ENCODE assay signal across 1 cellular context in the genomic region with DNA sequence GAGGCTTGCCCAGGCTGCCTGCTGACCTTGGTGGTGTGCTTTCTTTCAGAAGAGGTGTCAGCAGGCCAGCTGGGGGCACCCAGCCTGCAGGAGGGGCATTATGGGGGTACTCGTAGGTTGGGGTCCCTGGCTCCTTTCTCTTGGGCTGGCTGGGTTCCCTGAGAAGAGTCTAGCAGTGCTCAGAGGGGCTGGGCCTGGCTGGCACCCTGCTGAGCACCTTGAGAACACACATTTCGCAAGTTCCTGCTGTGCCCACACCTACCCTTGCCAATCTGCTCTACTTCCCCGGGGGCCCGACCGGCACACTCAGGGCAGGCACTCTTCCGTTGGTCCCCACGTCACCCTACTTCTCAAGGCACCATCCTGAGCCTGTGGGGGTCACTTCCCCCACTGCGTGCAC.
TF ChIP-seq lines count a peak whose summit lies in the region.

No MANE protein-coding gene starts in this region.

TF ChIP-seq in HepG2, 621 proteins besides CTCF, POLR2A, EP300 and RAD21:
- TF ChIP-seq POLR2AphosphoS5 (IDR thresholded peaks at IDR 0.05; ENCODE audit: low read depth, low read length): no peak
- TF ChIP-seq, protein P1, sequence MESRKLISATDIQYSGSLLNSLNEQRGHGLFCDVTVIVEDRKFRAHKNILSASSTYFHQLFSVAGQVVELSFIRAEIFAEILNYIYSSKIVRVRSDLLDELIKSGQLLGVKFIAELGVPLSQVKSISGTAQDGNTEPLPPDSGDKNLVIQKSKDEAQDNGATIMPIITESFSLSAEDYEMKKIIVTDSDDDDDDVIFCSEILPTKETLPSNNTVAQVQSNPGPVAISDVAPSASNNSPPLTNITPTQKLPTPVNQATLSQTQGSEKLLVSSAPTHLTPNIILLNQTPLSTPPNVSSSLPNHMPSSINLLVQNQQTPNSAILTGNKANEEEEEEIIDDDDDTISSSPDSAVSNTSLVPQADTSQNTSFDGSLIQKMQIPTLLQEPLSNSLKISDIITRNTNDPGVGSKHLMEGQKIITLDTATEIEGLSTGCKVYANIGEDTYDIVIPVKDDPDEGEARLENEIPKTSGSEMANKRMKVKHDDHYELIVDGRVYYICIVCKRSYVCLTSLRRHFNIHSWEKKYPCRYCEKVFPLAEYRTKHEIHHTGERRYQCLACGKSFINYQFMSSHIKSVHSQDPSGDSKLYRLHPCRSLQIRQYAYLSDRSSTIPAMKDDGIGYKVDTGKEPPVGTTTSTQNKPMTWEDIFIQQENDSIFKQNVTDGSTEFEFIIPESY (CRISPR knock-in tag; IDR thresholded peaks at IDR 0.05): no peak
- TF ChIP-seq, protein P2, sequence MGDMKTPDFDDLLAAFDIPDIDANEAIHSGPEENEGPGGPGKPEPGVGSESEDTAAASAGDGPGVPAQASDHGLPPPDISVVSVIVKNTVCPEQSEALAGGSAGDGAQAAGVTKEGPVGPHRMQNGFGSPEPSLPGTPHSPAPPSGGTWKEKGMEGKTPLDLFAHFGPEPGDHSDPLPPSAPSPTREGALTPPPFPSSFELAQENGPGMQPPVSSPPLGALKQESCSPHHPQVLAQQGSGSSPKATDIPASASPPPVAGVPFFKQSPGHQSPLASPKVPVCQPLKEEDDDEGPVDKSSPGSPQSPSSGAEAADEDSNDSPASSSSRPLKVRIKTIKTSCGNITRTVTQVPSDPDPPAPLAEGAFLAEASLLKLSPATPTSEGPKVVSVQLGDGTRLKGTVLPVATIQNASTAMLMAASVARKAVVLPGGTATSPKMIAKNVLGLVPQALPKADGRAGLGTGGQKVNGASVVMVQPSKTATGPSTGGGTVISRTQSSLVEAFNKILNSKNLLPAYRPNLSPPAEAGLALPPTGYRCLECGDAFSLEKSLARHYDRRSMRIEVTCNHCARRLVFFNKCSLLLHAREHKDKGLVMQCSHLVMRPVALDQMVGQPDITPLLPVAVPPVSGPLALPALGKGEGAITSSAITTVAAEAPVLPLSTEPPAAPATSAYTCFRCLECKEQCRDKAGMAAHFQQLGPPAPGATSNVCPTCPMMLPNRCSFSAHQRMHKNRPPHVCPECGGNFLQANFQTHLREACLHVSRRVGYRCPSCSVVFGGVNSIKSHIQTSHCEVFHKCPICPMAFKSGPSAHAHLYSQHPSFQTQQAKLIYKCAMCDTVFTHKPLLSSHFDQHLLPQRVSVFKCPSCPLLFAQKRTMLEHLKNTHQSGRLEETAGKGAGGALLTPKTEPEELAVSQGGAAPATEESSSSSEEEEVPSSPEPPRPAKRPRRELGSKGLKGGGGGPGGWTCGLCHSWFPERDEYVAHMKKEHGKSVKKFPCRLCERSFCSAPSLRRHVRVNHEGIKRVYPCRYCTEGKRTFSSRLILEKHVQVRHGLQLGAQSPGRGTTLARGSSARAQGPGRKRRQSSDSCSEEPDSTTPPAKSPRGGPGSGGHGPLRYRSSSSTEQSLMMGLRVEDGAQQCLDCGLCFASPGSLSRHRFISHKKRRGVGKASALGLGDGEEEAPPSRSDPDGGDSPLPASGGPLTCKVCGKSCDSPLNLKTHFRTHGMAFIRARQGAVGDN (CRISPR knock-in tag; IDR thresholded peaks at IDR 0.05): peak; percentile 49; the same call in 1 of the 2 replicates
- TF ChIP-seq ZNF883 (CRISPR knock-in tag; IDR thresholded peaks at IDR 0.05; ENCODE audit: not compliant biosample characterization): no peak
- peak; percentile 64; the same call in 1 of the 2 replicates for TF ChIP-seq HNRNPL (IDR thresholded peaks at IDR 0.05; ENCODE audit: low read depth, low read length)
- no peak for TF ChIP-seq EHMT2 (IDR thresholded peaks at IDR 0.05; ENCODE audit: borderline replicate concordance, low read depth, low read length)
- no peak for TF ChIP-seq GABPA (IDR thresholded peaks at IDR 0.05; ENCODE audit: low read depth, low read length)
- TF ChIP-seq GABPA (CRISPR knock-in tag; IDR thresholded peaks at IDR 0.05; ENCODE audit: low read depth): no peak
- peak; percentile 49 for TF ChIP-seq AGO2 (optimal IDR thresholded peaks at IDR 0.05; ENCODE audit: low read depth, low read length)
- TF ChIP-seq, protein P3, sequence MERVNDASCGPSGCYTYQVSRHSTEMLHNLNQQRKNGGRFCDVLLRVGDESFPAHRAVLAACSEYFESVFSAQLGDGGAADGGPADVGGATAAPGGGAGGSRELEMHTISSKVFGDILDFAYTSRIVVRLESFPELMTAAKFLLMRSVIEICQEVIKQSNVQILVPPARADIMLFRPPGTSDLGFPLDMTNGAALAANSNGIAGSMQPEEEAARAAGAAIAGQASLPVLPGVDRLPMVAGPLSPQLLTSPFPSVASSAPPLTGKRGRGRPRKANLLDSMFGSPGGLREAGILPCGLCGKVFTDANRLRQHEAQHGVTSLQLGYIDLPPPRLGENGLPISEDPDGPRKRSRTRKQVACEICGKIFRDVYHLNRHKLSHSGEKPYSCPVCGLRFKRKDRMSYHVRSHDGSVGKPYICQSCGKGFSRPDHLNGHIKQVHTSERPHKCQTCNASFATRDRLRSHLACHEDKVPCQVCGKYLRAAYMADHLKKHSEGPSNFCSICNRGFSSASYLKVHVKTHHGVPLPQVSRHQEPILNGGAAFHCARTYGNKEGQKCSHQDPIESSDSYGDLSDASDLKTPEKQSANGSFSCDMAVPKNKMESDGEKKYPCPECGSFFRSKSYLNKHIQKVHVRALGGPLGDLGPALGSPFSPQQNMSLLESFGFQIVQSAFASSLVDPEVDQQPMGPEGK (CRISPR knock-in tag; IDR thresholded peaks at IDR 0.05): no peak
- TF ChIP-seq PHB2 (IDR thresholded peaks at IDR 0.05; ENCODE audit: partially characterized antibody): no peak
